Comparison of ENCODE assay signal across 8 cellular contexts in the genomic region with DNA sequence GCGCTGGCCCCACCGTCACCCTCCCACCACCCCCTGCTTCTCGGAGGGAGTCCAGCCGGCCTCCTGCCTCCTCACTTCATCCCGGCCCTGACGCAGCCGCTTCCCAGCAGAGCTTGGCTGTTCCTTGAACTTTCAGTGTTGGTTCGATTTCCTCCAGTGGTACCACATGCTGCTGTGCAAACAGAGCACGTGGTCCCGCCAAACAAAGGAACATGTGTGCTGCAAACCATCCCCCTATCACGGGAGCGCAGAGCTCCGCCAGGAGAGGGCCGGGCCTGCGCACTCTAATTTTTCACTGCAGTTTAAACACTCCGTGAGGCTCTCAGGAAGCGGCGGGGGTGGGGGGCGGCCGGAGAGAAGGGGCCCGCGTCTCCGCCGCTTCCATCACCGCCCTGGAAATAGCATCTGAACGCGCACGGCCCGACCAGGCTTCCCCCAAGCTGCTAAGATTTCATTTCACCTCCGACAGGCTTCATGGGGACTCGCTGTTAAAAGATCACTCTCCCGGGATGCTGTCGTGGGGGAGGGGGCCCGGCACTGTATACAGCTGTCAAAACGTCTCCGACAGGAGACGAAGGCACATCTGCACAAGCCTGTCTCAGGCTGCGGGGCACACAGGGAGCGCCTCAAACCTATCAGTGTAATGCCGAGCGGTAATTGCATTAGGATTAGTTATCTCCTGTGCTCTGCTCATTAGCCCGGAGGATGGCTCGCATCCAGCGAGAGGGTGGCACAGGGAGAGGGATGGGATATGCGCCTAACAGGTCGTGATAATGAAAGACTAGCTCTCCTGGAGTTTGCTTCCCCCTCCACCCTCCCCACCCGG.
A peak's percentile ranks its signal among the peaks of the same experiment; 100 is the strongest.
DNase-seq lines count a peak whose midpoint lies in the region; ATAC-seq, FAIRE-seq and TF ChIP-seq lines count a peak whose summit lies in the region.

No MANE protein-coding gene starts in this region.

- peak; percentile 77 for FAIRE-seq in endothelial cell of umbilical vein (lab: Jason Lieb, UNC)

- H3K27ac ChIP-seq in endothelial cell of umbilical vein (ENCODE audit: insufficient read depth, low read depth, low read length) (peak overlapping the region; percentile 59), lower lobe of right lung (peak overlapping the region; percentile 53), substantia nigra (ENCODE audit: low read depth, low read length, poor library complexity, severe bottlenecking) (peak overlapping the region; percentile 98)

- H3K4me3 ChIP-seq in endothelial cell of umbilical vein (replicated peaks in 1 of 3; ENCODE audit: insufficient read depth in 1 of 3, low read depth in 1 of 3, low read length in 3 of 3) (peak overlapping the region; percentile 21 to 59 (median 31)), lower lobe of right lung (peak overlapping the region; percentile 40)

- no peaks in the 10 kb centered on the region for H3K9me1 ChIP-seq in endothelial cell of umbilical vein (replicated peaks; ENCODE audit: control insufficient read depth, extremely low read depth, insufficient read depth, low read length)

- POLR2A ChIA-PET in GM10248 (lab: Yijun Ruan, JAX) (no interaction called here), endothelial cell of umbilical vein (lab: Charles Lee) (interaction anchor here (0.5 to 0.8 kb wide), 4 partner anchors 48 to 1343 kb away, joined by 3 to 7 read pairs (median 6); no protein-coding TSS in a partner anchor)

- H3K4me2 ChIP-seq in endothelial cell of umbilical vein (ENCODE audit: insufficient read depth, low read length), result peak overlapping the region; percentile 95

- H2AFZ ChIP-seq in endothelial cell of umbilical vein (ENCODE audit: low read depth, low read length), result peak overlapping the region; percentile 96

- TF ChIP-seq CTCF in GM10248 (IDR thresholded peaks at IDR 0.05; ENCODE audit: control extremely low read depth, extremely low read depth, low read depth, missing control alignments) (no peak), endothelial cell of umbilical vein (IDR thresholded peaks at IDR 0.05; ENCODE audit: extremely low read depth in 1 of 2, insufficient read depth in 1 of 2, low read depth in 1 of 2, low read length in 2 of 2) (no peak), lower lobe of right lung (IDR thresholded peaks at IDR 0.05) (no peak)

- H3K4me1 ChIP-seq in endothelial cell of umbilical vein (ENCODE audit: control insufficient read depth, extremely low read depth, insufficient read depth, low read length) (peaks cover 25% of the 10 kb centered on the region), lower lobe of right lung (peaks cover 14% of the 10 kb centered on the region)

- CTCF ChIA-PET in GM10248 (lab: Yijun Ruan, JAX) (no interaction called here), endothelial cell of umbilical vein (lab: Charles Lee) (interaction anchor here (0.8 to 1.7 kb wide), 6 partner anchors 15 to 783 kb away, joined by 3 to 6 read pairs (median 4); no protein-coding TSS in a partner anchor)

- ATAC-seq in lower lobe of right lung, result peak; percentile 86 to 87
- no peak for ATAC-seq in HG03520 (IDR thresholded peaks at IDR 0.05; ENCODE audit: unreplicated experiment)
- no peak for ATAC-seq in GM21529 (IDR thresholded peaks at IDR 0.05; ENCODE audit: unreplicated experiment)

- TF ChIP-seq POLR2A in endothelial cell of umbilical vein (IDR thresholded peaks at IDR 0.05; ENCODE audit: low read depth, low read length), result no peak

- no peaks in the 10 kb centered on the region for H3K79me2 ChIP-seq in endothelial cell of umbilical vein (ENCODE audit: control insufficient read depth, insufficient read depth, low read length)

- DNase-seq in GM10248 (ENCODE audit: extremely low spot score) (peak; percentile 14), NCI-H69 (lab: John Stamatoyannopoulos, UW) (peak; percentile 100), endothelial cell of umbilical vein (ENCODE audit: low read depth, low spot score) (peak; percentile 94), lower lobe of right lung (peak; percentile 52), substantia nigra (lab: John Stamatoyannopoulos, UW) (peak; percentile 60 to 97 (median 93))
- no peak for DNase-seq in activated naive CD4-positive, alpha-beta T cell (lab: John Stamatoyannopoulos, UW)

- peaks cover 3 to 5% of the 10 kb centered on the region in 2 experiments for H3K27me3 ChIP-seq in endothelial cell of umbilical vein (ENCODE audit: control insufficient read depth in 2 of 2, insufficient read depth in 2 of 2, low read length in 2 of 2)
- peaks cover 3% of the 10 kb centered on the region for H3K27me3 ChIP-seq in lower lobe of right lung (ENCODE audit: low read depth)

- H3K36me3 ChIP-seq in endothelial cell of umbilical vein (ENCODE audit: control insufficient read depth in 2 of 2, extremely low read depth in 1 of 2, insufficient read depth in 2 of 2, low read length in 2 of 2) (no peaks in the 10 kb centered on the region), lower lobe of right lung (no peaks in the 10 kb centered on the region)

- TSS peak; percentile 77 for BruUV-seq in endothelial cell of umbilical vein (replicated peaks; lab: Mats Ljungman, UMichigan)

- H3K9me3 ChIP-seq in endothelial cell of umbilical vein (replicated peaks; ENCODE audit: control insufficient read depth, insufficient read depth, low read length) (no peaks in the 10 kb centered on the region), lower lobe of right lung (no peaks in the 10 kb centered on the region)

- peak overlapping the region; percentile 56 for H3K9ac ChIP-seq in endothelial cell of umbilical vein (replicated peaks; ENCODE audit: extremely low read depth, insufficient read depth, low read length)

- intact Hi-C loops in endothelial cell of umbilical vein (cut with micrococcal nuclease), result loop anchor here (1.0 to 10.0 kb wide), 8 partner anchors 66 to 507 kb away; a partner anchor contains a TSS
- intact Hi-C loops in lower lobe of right lung (cut with DNase I), result no loop called here

- dilution Hi-C loops in endothelial cell of umbilical vein (cut with MboI; ENCODE audit: extremely low pct_ligation_motif_present, low sequenced_read_pairs), result no loop called here

- no peaks in the 10 kb centered on the region for H4K20me1 ChIP-seq in endothelial cell of umbilical vein (replicated peaks; ENCODE audit: control insufficient read depth, extremely low read depth, insufficient read depth, low read length)

TF ChIP-seq in endothelial cell of umbilical vein, 7 proteins besides CTCF, POLR2A, EP300 and RAD21:
- no peak for TF ChIP-seq JUN (IDR thresholded peaks at IDR 0.05; ENCODE audit: borderline replicate concordance, insufficient read depth, insufficient read length, low read depth)
- peak; percentile 96 for TF ChIP-seq MYC (IDR thresholded peaks at IDR 0.05; ENCODE audit: low read depth, low read length)
- TF ChIP-seq, protein P1, sequence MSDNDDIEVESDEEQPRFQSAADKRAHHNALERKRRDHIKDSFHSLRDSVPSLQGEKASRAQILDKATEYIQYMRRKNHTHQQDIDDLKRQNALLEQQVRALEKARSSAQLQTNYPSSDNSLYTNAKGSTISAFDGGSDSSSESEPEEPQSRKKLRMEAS (IDR thresholded peaks at IDR 0.05; ENCODE audit: insufficient read depth, insufficient read length), result peak; percentile 100
- TF ChIP-seq GATA2 (IDR thresholded peaks at IDR 0.05; ENCODE audit: insufficient read depth, insufficient read length, low read depth, low read length), result no peak

Comparison
In these comparisons a context has a peak if more than half of its experiments do, and no peak if none do; other contexts are left out.
1. DNase-seq: peak in GM10248 (single experiment), NCI-H69 (single experiment), endothelial cell of umbilical vein (single experiment), lower lobe of right lung (single experiment) and substantia nigra (49 of 49); none in activated naive CD4-positive, alpha-beta T cell (0 of 4).
2. ATAC-seq: peak in lower lobe of right lung (2 of 2); none in HG03520 (single experiment) and GM21529 (single experiment).
3. Peak in every context shown above with its lines, with median percentiles within 50 percentile points of each other: H3K27ac ChIP-seq.